In the genomic region with DNA sequence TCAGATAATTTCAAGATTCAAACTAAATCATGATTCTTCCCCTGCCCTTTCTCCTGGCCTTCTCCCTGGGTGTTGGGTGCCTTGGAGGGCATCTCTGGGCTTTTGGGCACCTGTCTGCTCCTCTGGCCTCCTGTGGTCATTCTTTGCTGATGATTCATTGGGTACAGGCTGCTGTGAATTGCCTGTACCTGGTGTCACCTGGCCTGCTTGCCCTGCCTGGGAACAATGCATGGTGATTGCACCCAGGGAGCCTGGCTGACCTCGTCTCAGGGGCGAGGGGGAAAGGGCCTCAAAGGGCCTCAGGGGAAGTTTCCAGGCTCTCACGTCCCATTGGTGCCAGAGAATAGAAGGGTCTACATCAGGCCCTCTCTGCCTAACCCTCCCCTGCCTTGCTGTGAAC, we compare ENCODE assay signal across 22 cellular contexts. TPM values are rescaled to one million over a fixed set of nuclear protein-coding genes. Genes with fewer than 3 reads are reported as not detected.
DNase-seq lines count a peak whose midpoint lies in the region; ATAC-seq and TF ChIP-seq lines count a peak whose summit lies in the region.
"Had no signal": no experiment of that assay in that cellular context is flagged by ENCODE, and none has a peak within 500 bp of the region (broad histone marks: within the 10 kb centered on the region; RNA-seq: fewer than 3 reads in every experiment).

No MANE protein-coding gene starts in this region.

- no peaks in the 10 kb centered on the region for H4K20me1 ChIP-seq in H9 (ENCODE audit: control insufficient read depth, insufficient read depth, insufficient read length)

- H3K18ac ChIP-seq in H9 (ENCODE audit: insufficient read length, low read depth, low read length): no peak overlapping the region
- no peak overlapping the region for H3K18ac ChIP-seq in mesendoderm (ENCODE audit: low read length)

- CTCF ChIA-PET in activated CD4-positive, alpha-beta memory T cell treated with anti-CD3 and anti-CD28 coated beads for 36 hours (lab: Charles Lee): no interaction called here

- POLR2A ChIA-PET in activated CD4-positive, alpha-beta memory T cell treated with anti-CD3 and anti-CD28 coated beads for 36 hours (lab: Charles Lee): no interaction called here

- H2BK20ac ChIP-seq in H9 (ENCODE audit: low read depth, low read length, poor library complexity, severe bottlenecking): no peak overlapping the region

- ATAC-seq in T-helper 17 cell (no peak), GM21447 (IDR thresholded peaks at IDR 0.05; ENCODE audit: unreplicated experiment) (no peak)
- ATAC-seq: heart left ventricle had no signal

- H3K27me3 Mint-ChIP-seq in H9 (ENCODE audit: low read depth) (no peaks in the 10 kb centered on the region), T-helper 17 cell (no peaks in the 10 kb centered on the region)
- H3K27me3 Mint-ChIP-seq in activated CD4-positive, alpha-beta memory T cell treated with anti-CD3 and anti-CD28 coated beads for 36 hours: no peaks in the 10 kb centered on the region
- H3K27me3 Mint-ChIP-seq: CD8-positive, alpha-beta memory T cell had no signal

- H3K4me3 Mint-ChIP-seq in H9: no peak overlapping the region
- no peak overlapping the region for H3K4me3 Mint-ChIP-seq in T-helper 17 cell
- H3K4me3 Mint-ChIP-seq in activated CD4-positive, alpha-beta memory T cell treated with anti-CD3 and anti-CD28 coated beads for 36 hours: no peak overlapping the region
- H3K4me3 Mint-ChIP-seq: activated naive CD4-positive, alpha-beta T cell treated with anti-CD3 and anti-CD28 coated beads for 36 hours; CD8-positive, alpha-beta memory T cell had no signal

- H3K79me1 ChIP-seq in H9 (ENCODE audit: insufficient read depth, low read depth, low read length, poor library complexity, severe bottlenecking) (no peaks in the 10 kb centered on the region), mesendoderm (ENCODE audit: low read length) (no peaks in the 10 kb centered on the region)

- H4K5ac ChIP-seq in H9 (ENCODE audit: insufficient read length, low read depth, low read length) (no peak overlapping the region), mesendoderm (ENCODE audit: low read length) (no peak overlapping the region)

- no peak overlapping the region for H3K4me3 ChIP-seq in mesendoderm (ENCODE audit: low read length)
- H3K4me3 ChIP-seq: heart left ventricle, testis had no signal

- no peak overlapping the region for H2BK12ac ChIP-seq in H9 (ENCODE audit: insufficient read length, low read depth, low read length)

- no peak overlapping the region for H2AFZ ChIP-seq in H9 (ENCODE audit: low read length)

- DNase-seq in COLO668 (lab: John Stamatoyannopoulos, UW; ENCODE audit: unreplicated experiment): peak; percentile 41
- DNase-seq in H9: no peak
- no peak for DNase-seq in T-helper 17 cell
- DNase-seq in mesendoderm: peak; percentile 41
- DNase-seq in AG08396 (ENCODE audit: low spot score): no peak
- DNase-seq in activated CD4-positive, alpha-beta memory T cell treated with anti-CD3 and anti-CD28 coated beads for 36 hours: no peak
- DNase-seq in DMS153 (lab: John Stamatoyannopoulos, UW): no peak
- DNase-seq: activated CD4-positive, CD25-positive, alpha-beta regulatory T cell; activated naive CD4-positive, alpha-beta T cell treated with anti-CD3 and anti-CD28 coated beads for 36 hours; activated T-cell treated with anti-CD3 and anti-CD28 coated beads, Interleukin-2, amount 50 U/mL, for 48 hours; anterior cingulate cortex; CD8-positive, alpha-beta memory T cell; DND-41; heart left ventricle; NCI-H1092 treated with DMSO at 0.1 percent for 48 hours; NCI-H524; posterior cingulate gyrus; Right ventricle myocardium superior; testis had no signal

- no peaks in the 10 kb centered on the region for H3K9me3 Mint-ChIP-seq in H9
- no peaks in the 10 kb centered on the region for H3K9me3 Mint-ChIP-seq in activated CD4-positive, alpha-beta memory T cell treated with anti-CD3 and anti-CD28 coated beads for 36 hours
- H3K9me3 Mint-ChIP-seq: activated naive CD4-positive, alpha-beta T cell treated with anti-CD3 and anti-CD28 coated beads for 36 hours; CD8-positive, alpha-beta memory T cell had no signal

- H3K4ac ChIP-seq in H9 (ENCODE audit: low read depth, low read length) (no peak overlapping the region), mesendoderm (ENCODE audit: low read depth, low read length) (no peak overlapping the region)

- H3K79me2 ChIP-seq in H9 (ENCODE audit: insufficient read depth, low read length): no peaks in the 10 kb centered on the region
- H3K79me2 ChIP-seq in mesendoderm (ENCODE audit: control insufficient read depth, insufficient read depth, low read length): no peaks in the 10 kb centered on the region

- H3K56ac ChIP-seq in H9 (ENCODE audit: insufficient read length, low read depth, low read length) (no peak overlapping the region), mesendoderm (ENCODE audit: low read length) (no peak overlapping the region)

- H3K27me3 ChIP-seq in H9 (ENCODE audit: insufficient read depth, low read length) (no peaks in the 10 kb centered on the region), mesendoderm (ENCODE audit: insufficient read depth, low read length, poor library complexity) (no peaks in the 10 kb centered on the region)
- H3K27me3 ChIP-seq: heart left ventricle, testis had no signal

- H2BK15ac ChIP-seq in H9 (ENCODE audit: low read depth, low read length): no peak overlapping the region
- no peak overlapping the region for H2BK15ac ChIP-seq in mesendoderm (replicated peaks; ENCODE audit: low read depth)

- H3K4me1 ChIP-seq in H9 (ENCODE audit: insufficient read depth, low read length): no peaks in the 10 kb centered on the region
- no peaks in the 10 kb centered on the region for H3K4me1 ChIP-seq in mesendoderm (ENCODE audit: control insufficient read depth, low read depth, low read length)
- H3K4me1 ChIP-seq: heart left ventricle, testis had no signal

- no peaks in the 10 kb centered on the region for H3K9me3 ChIP-seq in H9 (ENCODE audit: control insufficient read depth, low read depth, low read length)
- H3K9me3 ChIP-seq in T-helper 17 cell (ENCODE audit: control insufficient read depth, low read length, poor library complexity, severe bottlenecking): no peaks in the 10 kb centered on the region
- H3K9me3 ChIP-seq: testis had no signal

- H3K36me3 ChIP-seq in mesendoderm (ENCODE audit: control insufficient read depth, insufficient read depth, low read length): no peaks in the 10 kb centered on the region

- H2AK5ac ChIP-seq in H9 (ENCODE audit: insufficient read length, low read length): no peak overlapping the region
- H2AK5ac ChIP-seq in mesendoderm (ENCODE audit: low read length): no peak overlapping the region

- no peak overlapping the region for H3K27ac ChIP-seq in H9 (ENCODE audit: insufficient read length, low read depth, low read length)
- H3K27ac ChIP-seq in mesendoderm (ENCODE audit: low read depth, low read length): no peak overlapping the region
- H3K27ac ChIP-seq: heart left ventricle, testis had no signal

- H4K91ac ChIP-seq in H9 (ENCODE audit: insufficient read length, low read depth, low read length): no peak overlapping the region

- no peak overlapping the region for H4K8ac ChIP-seq in H9 (replicated peaks; ENCODE audit: insufficient read length, low read depth, low read length)
- H4K8ac ChIP-seq in mesendoderm (ENCODE audit: low read depth, low read length): no peak overlapping the region

- H2BK5ac ChIP-seq in H9 (ENCODE audit: insufficient read length, low read length) (no peak overlapping the region), mesendoderm (ENCODE audit: low read length) (no peak overlapping the region)

- no peak overlapping the region for H3K14ac ChIP-seq in H9 (ENCODE audit: insufficient read depth, low read length)

- no peak overlapping the region for H3K9ac ChIP-seq in H9 (ENCODE audit: extremely low read depth, insufficient read length, low read length)
- H3K9ac ChIP-seq in mesendoderm (ENCODE audit: low read length): no peak overlapping the region

- intact Hi-C loops in activated CD4-positive, alpha-beta memory T cell treated with anti-CD3 and anti-CD28 coated beads for 36 hours (cut with micrococcal nuclease): no loop called here

- H2BK120ac ChIP-seq in H9 (ENCODE audit: low read depth, low read length, poor library complexity, severe bottlenecking) (no peak overlapping the region), mesendoderm (ENCODE audit: low read depth, low read length) (no peak overlapping the region)

- no peaks in the 10 kb centered on the region for H3K23me2 ChIP-seq in H9 (ENCODE audit: insufficient read length, low read depth, low read length, poor library complexity, severe bottlenecking)

- H3K23ac ChIP-seq in H9 (ENCODE audit: insufficient read length, low read depth, low read length) (no peak overlapping the region), mesendoderm (ENCODE audit: low read length) (no peak overlapping the region)

- no peak for TF ChIP-seq CTCF in H9 (conservative IDR thresholded peaks at IDR 0.05)

- H3K27ac Mint-ChIP-seq in H9 (peak overlapping the region in 2 of 3 experiments; percentile 27 to 92; a peak in 3 of 7 replicates), T-helper 17 cell (peak overlapping the region; percentile 34)
- no peak overlapping the region for H3K27ac Mint-ChIP-seq in activated CD4-positive, alpha-beta memory T cell treated with anti-CD3 and anti-CD28 coated beads for 36 hours
- H3K27ac Mint-ChIP-seq: activated naive CD4-positive, alpha-beta T cell treated with anti-CD3 and anti-CD28 coated beads for 36 hours had no signal

- WGBS in H9 (ENCODE audit: extremely low coverage, insufficient read length, low lambda C conversion rate): no CpG with 5 or more reads among the region's 3 CpGs
- no CpG with 5 or more reads among the region's 3 CpGs for WGBS in mesendoderm (ENCODE audit: extremely low coverage, insufficient coverage, low lambda C conversion rate)

- H3K4me1 Mint-ChIP-seq in H9 (peaks cover 4 to 7% of the 10 kb centered on the region in 2 experiments; a peak in 2 of 4 replicates), T-helper 17 cell (peaks cover 6% of the 10 kb centered on the region)
- H3K4me1 Mint-ChIP-seq in activated CD4-positive, alpha-beta memory T cell treated with anti-CD3 and anti-CD28 coated beads for 36 hours (ENCODE audit: low read depth): peaks cover 28% of the 10 kb centered on the region

- no peak overlapping the region for H3T11ph ChIP-seq in H9 (ENCODE audit: low read length)

- H3K36me3 Mint-ChIP-seq in H9 (ENCODE audit: insufficient read depth in 1 of 3, low read depth in 3 of 3): peaks cover 0 to 6% (median 0%) of the 10 kb centered on the region in 3 experiments; a peak in 1 of 7 replicates
- H3K36me3 Mint-ChIP-seq in T-helper 17 cell (ENCODE audit: low read depth): peaks cover 2% of the 10 kb centered on the region
- H3K36me3 Mint-ChIP-seq in activated CD4-positive, alpha-beta memory T cell treated with anti-CD3 and anti-CD28 coated beads for 36 hours: peaks cover 17% of the 10 kb centered on the region

- H3K4me2 ChIP-seq in H9 (ENCODE audit: insufficient read depth, insufficient read length, low read length): no peak overlapping the region
- H3K4me2 ChIP-seq in mesendoderm (ENCODE audit: low read length): no peak overlapping the region

RNA-seq across cellular contexts. Expression of a gene that starts 20.1 kb away (rescaled TPM):
- total RNA-seq in H9 (2021) (1.5 and 1.8 TPM in 2 replicates), T-helper 17 cell (not detected)
- polyA plus RNA-seq in mesendoderm (2013, experiment 1 of 2): 1.8 TPM
- polyA plus RNA-seq in mesendoderm (2013, experiment 2 of 2): 1.5 TPM
- not detected for total RNA-seq in activated CD4-positive, alpha-beta memory T cell treated with anti-CD3 and anti-CD28 coated beads for 36 hours
- total RNA-seq: activated naive CD4-positive, alpha-beta T cell treated with anti-CD3 and anti-CD28 coated beads for 36 hours; CD8-positive, alpha-beta memory T cell; OCI-LY7 had no signal
- polyA plus RNA-seq: CD8-positive, alpha-beta memory T cell; neural cell had no signal

Comparison
In these comparisons a context has a peak if more than half of its experiments do, and no peak if none do; other contexts are left out.
1. DNase-seq: peak in COLO668 (single experiment) and mesendoderm (single experiment); none in H9 (single experiment), T-helper 17 cell (0 of 3), AG08396 (single experiment), activated CD4-positive, alpha-beta memory T cell treated with anti-CD3 and anti-CD28 coated beads for 36 hours (single experiment) and DMS153 (single experiment).